Comparison of ENCODE assay signal across 8 cellular contexts in the genomic region with DNA sequence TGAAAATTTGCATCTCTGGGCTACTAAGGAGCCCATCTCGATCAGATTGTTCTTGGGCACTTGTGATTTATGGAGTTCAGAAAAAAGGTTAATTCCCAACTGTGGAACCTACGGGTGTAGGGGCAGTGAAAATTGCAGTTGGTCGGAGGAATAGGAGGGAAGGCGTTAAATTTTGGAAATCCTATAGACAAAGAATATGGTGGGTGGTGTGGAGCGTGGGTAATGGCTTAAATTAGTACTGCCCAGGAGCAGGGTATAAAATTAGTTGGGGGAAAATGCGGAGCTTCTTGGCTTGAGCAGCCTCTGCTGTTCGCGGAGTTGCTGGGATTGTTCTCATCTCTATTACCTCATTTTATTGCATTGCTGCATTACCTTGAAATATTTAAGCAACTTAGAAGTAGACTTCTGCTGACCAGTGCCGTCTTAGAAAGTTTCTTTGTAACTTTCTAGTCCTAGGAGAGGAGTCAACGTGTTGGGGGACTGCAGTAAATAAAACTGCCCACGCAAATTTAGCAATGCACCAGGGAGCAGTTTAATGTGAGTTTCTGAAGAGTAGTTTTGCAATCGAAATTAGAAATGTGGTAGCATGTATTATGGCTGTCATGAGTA. TPM values are rescaled to one million over a fixed set of nuclear protein-coding genes. Genes with fewer than 3 reads are reported as not detected.
DNase-seq lines count a peak whose midpoint lies in the region; ATAC-seq and TF ChIP-seq lines count a peak whose summit lies in the region.

No MANE protein-coding gene starts in this region.

- H3K27me3 ChIP-seq in Peyer's patch (no peaks in the 10 kb centered on the region), liver (ENCODE audit: control insufficient read depth in 4 of 4, insufficient read depth in 4 of 4, low read length in 3 of 4) (no peaks in the 10 kb centered on the region), thyroid gland (no peaks in the 10 kb centered on the region)

- H3K9me3 ChIP-seq in Peyer's patch, result no peaks in the 10 kb centered on the region
- H3K9me3 ChIP-seq in liver (ENCODE audit: control insufficient read depth in 4 of 4, low read length in 3 of 4), result no peaks in the 10 kb centered on the region
- H3K9me3 ChIP-seq in thyroid gland, result no peaks in the 10 kb centered on the region

- no peak for ATAC-seq in GM18909 (IDR thresholded peaks at IDR 0.05; ENCODE audit: poor library complexity, unreplicated experiment)

- no peaks in the 10 kb centered on the region for H3K36me3 ChIP-seq in Peyer's patch
- peaks cover 0 to 22% (median 6%) of the 10 kb centered on the region in 4 donors for H3K36me3 ChIP-seq in liver (ENCODE audit: control insufficient read depth in 4 of 4, insufficient read depth in 3 of 4, low read depth in 1 of 4, low read length in 3 of 4)
- no peaks in the 10 kb centered on the region for H3K36me3 ChIP-seq in thyroid gland

- H3K4me3 ChIP-seq in Peyer's patch (peak overlapping the region; percentile 43 to 66 (median 56)), cardiac fibroblast (replicated peaks in 1 of 2; ENCODE audit: low read depth in 2 of 2, low read length in 2 of 2) (peak overlapping the region; percentile 73 to 78), liver (ENCODE audit: low read depth in 1 of 3, low read length in 3 of 3) (peak overlapping the region; percentile 59 to 72 (median 68)), thyroid gland (replicated peaks in 1 of 3) (peak overlapping the region; percentile 3 to 45 (median 26))

- TF ChIP-seq RAD21 in liver (IDR thresholded peaks at IDR 0.05), result peak in 1 of 2 donors; percentile 37

- H3K4me1 ChIP-seq in Peyer's patch (peaks cover 0 to 26% (median 11%) of the 10 kb centered on the region in 4 donors), liver (ENCODE audit: control insufficient read depth in 4 of 4, insufficient read depth in 4 of 4, low read length in 3 of 4) (peaks cover 0 to 45% (median 19%) of the 10 kb centered on the region in 4 donors), thyroid gland (peaks cover 7 to 13% of the 10 kb centered on the region in 2 donors)

- no peak for TF ChIP-seq POLR2A in Peyer's patch (IDR thresholded peaks at IDR 0.05)
- no peak for TF ChIP-seq POLR2A in thyroid gland (IDR thresholded peaks at IDR 0.05)

- under 1% methylated on average over 12 of the region's 12 CpGs for WGBS in liver
- WGBS in thyroid gland, 2 donors, result 5 to 10% methylated on average over 12 of the region's 12 CpGs

- DNase-seq in activated CD4-positive, alpha-beta T cell treated with anti-CD3 and anti-CD28 coated beads for 48 hours, result peak; percentile 42
- DNase-seq in activated CD4-positive, alpha-beta T cell treated with anti-CD3 and anti-CD28 coated beads for 1 hour, result no peak
- DNase-seq in Peyer's patch (no peak), cardiac fibroblast (ENCODE audit: low read depth in 2 of 2) (peak; percentile 66 to 80), thyroid gland (no peak), posterior vena cava (ENCODE audit: low spot score) (no peak)

- peak overlapping the region; percentile 89 to 94 for H3K9ac ChIP-seq in liver (ENCODE audit: low read depth in 1 of 2, low read length in 2 of 2)

- intact Hi-C loops in thyroid gland (cut with DNase I), result loop anchor here (5.0 kb wide), 1 partner anchor 315 kb away; no protein-coding TSS in a partner anchor
- intact Hi-C loops in posterior vena cava (cut with DNase I), result no loop called here

- no peak for TF ChIP-seq CTCF in Peyer's patch (IDR thresholded peaks at IDR 0.05)
- TF ChIP-seq CTCF in cardiac fibroblast (IDR thresholded peaks at IDR 0.05; ENCODE audit: low read depth, low read length), result no peak
- TF ChIP-seq CTCF in liver (IDR thresholded peaks at IDR 0.05; ENCODE audit: low read depth, low read length, missing input control), result no peak
- no peak for TF ChIP-seq CTCF in thyroid gland (IDR thresholded peaks at IDR 0.05)

- H3K27ac ChIP-seq in Peyer's patch (peak overlapping the region; percentile 26 to 81 (median 72)), liver (ENCODE audit: low read depth in 1 of 2, low read length in 2 of 2) (peak overlapping the region; percentile 91 to 92), thyroid gland (peak overlapping the region; percentile 59 to 87 (median 70))

TF ChIP-seq in liver, 16 proteins besides CTCF, POLR2A, EP300 and RAD21:
- TF ChIP-seq, protein P1, sequence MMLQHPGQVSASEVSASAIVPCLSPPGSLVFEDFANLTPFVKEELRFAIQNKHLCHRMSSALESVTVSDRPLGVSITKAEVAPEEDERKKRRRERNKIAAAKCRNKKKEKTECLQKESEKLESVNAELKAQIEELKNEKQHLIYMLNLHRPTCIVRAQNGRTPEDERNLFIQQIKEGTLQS (IDR thresholded peaks at IDR 0.05), result no peak
- TF ChIP-seq GABPA (IDR thresholded peaks at IDR 0.05 in 1 of 2, conservative IDR thresholded peaks at IDR 0.05 in 1 of 2) (no peak), EGR1 (IDR thresholded peaks at IDR 0.05; ENCODE audit: low read depth in 2 of 2) (peak; percentile 57 to 71), NR2F2 (IDR thresholded peaks at IDR 0.05) (no peak), HNF4G (IDR thresholded peaks at IDR 0.05) (no peak), TAF1 (conservative IDR thresholded peaks at IDR 0.05) (no peak), JUND (IDR thresholded peaks at IDR 0.05) (peak in 1 of 2 donors; percentile 4), RXRA (IDR thresholded peaks at IDR 0.05) (no peak), YY1 (IDR thresholded peaks at IDR 0.05) (no peak), FOXA1 (IDR thresholded peaks at IDR 0.05) (no peak), HNF4A (conservative IDR thresholded peaks at IDR 0.05) (no peak), SP1 (IDR thresholded peaks at IDR 0.05) (no peak), FOXA2 (IDR thresholded peaks at IDR 0.05) (no peak)
- TF ChIP-seq, protein P2, sequence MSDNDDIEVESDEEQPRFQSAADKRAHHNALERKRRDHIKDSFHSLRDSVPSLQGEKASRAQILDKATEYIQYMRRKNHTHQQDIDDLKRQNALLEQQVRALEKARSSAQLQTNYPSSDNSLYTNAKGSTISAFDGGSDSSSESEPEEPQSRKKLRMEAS (IDR thresholded peaks at IDR 0.05), result no peak
- TF ChIP-seq, protein P3, sequence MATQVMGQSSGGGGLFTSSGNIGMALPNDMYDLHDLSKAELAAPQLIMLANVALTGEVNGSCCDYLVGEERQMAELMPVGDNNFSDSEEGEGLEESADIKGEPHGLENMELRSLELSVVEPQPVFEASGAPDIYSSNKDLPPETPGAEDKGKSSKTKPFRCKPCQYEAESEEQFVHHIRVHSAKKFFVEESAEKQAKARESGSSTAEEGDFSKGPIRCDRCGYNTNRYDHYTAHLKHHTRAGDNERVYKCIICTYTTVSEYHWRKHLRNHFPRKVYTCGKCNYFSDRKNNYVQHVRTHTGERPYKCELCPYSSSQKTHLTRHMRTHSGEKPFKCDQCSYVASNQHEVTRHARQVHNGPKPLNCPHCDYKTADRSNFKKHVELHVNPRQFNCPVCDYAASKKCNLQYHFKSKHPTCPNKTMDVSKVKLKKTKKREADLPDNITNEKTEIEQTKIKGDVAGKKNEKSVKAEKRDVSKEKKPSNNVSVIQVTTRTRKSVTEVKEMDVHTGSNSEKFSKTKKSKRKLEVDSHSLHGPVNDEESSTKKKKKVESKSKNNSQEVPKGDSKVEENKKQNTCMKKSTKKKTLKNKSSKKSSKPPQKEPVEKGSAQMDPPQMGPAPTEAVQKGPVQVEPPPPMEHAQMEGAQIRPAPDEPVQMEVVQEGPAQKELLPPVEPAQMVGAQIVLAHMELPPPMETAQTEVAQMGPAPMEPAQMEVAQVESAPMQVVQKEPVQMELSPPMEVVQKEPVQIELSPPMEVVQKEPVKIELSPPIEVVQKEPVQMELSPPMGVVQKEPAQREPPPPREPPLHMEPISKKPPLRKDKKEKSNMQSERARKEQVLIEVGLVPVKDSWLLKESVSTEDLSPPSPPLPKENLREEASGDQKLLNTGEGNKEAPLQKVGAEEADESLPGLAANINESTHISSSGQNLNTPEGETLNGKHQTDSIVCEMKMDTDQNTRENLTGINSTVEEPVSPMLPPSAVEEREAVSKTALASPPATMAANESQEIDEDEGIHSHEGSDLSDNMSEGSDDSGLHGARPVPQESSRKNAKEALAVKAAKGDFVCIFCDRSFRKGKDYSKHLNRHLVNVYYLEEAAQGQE (IDR thresholded peaks at IDR 0.05), result no peak
- TF ChIP-seq, protein P4, sequence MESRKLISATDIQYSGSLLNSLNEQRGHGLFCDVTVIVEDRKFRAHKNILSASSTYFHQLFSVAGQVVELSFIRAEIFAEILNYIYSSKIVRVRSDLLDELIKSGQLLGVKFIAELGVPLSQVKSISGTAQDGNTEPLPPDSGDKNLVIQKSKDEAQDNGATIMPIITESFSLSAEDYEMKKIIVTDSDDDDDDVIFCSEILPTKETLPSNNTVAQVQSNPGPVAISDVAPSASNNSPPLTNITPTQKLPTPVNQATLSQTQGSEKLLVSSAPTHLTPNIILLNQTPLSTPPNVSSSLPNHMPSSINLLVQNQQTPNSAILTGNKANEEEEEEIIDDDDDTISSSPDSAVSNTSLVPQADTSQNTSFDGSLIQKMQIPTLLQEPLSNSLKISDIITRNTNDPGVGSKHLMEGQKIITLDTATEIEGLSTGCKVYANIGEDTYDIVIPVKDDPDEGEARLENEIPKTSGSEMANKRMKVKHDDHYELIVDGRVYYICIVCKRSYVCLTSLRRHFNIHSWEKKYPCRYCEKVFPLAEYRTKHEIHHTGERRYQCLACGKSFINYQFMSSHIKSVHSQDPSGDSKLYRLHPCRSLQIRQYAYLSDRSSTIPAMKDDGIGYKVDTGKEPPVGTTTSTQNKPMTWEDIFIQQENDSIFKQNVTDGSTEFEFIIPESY (IDR thresholded peaks at IDR 0.05), result no peak

RNA-seq across cellular contexts. Expression of a gene that starts 0.5 kb away (rescaled TPM):
- total RNA-seq in Peyer's patch (10 to 100 TPM in 3 of 4 donors, 1 to 10 TPM in 1; 3.0 to 27.2 (median 19.3) TPM), liver (10 to 100 TPM; 12.7 to 13.9 TPM), thyroid gland (10 to 100 TPM; 34.5 to 92.7 (median 67.0) TPM), posterior vena cava (10 to 100 TPM; 39.7 to 62.3 TPM)
- polyA plus RNA-seq in liver, result 1 to 10 TPM; 7.8 to 9.4 TPM

Comparison
In these comparisons a context has a peak if more than half of its experiments do, and no peak if none do; other contexts are left out.
1. DNase-seq: peak in activated CD4-positive, alpha-beta T cell treated with anti-CD3 and anti-CD28 coated beads for 48 hours (single experiment) and cardiac fibroblast (2 of 2); none in activated CD4-positive, alpha-beta T cell treated with anti-CD3 and anti-CD28 coated beads for 1 hour (single experiment), Peyer's patch (0 of 3), thyroid gland (0 of 2) and posterior vena cava (single experiment).
2. Peak in every context shown above with its lines, with median percentiles within 50 percentile points of each other: H3K27ac ChIP-seq and H3K4me3 ChIP-seq.